13 cellular contexts compared by ENCODE assay signal in the genomic region with DNA sequence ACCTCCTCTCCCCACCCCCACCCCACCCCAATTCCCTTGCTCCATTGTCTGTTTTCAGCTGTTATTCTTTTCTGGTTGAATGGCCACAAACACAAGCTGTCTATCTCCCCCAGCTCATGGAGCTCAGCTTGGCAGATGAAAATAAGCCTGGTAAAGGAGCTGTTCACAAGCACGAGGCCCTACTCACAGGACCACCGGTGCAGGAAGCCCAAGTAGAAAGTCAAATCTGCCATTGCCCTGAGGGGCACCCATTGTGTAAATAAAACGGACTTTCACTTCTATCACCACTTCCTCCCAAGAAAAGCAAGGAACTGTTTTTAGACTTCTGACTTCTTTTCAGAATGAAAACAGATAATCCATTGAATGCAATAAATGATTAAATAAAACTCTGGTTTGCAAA. TPM values are rescaled to one million over a fixed set of nuclear protein-coding genes. Genes with fewer than 3 reads are reported as not detected.
DNase-seq lines count a peak whose midpoint lies in the region; ATAC-seq and TF ChIP-seq lines count a peak whose summit lies in the region.
"Had no signal": no experiment of that assay in that cellular context is flagged by ENCODE, and none has a peak within 500 bp of the region (broad histone marks: within the 10 kb centered on the region; RNA-seq: fewer than 3 reads in every experiment).

No MANE protein-coding gene starts in this region.

- H3K4ac ChIP-seq in trophoblast cell (ENCODE audit: low read depth, low read length), result no peak overlapping the region

- no peaks in the 10 kb centered on the region for H3K9me2 ChIP-seq in SU-DHL-6 (replicated peaks; ENCODE audit: insufficient read depth, low read length)

- no peak overlapping the region for H3K14ac ChIP-seq in trophoblast cell (ENCODE audit: low read length)

- H3K4me2 ChIP-seq in SU-DHL-6 (ENCODE audit: low read depth, low read length, poor library complexity, severe bottlenecking), result peak overlapping the region; percentile 77
- H3K4me2 ChIP-seq in trophoblast cell (ENCODE audit: low read length), result no peak overlapping the region

- peaks cover 3% of the 10 kb centered on the region for H3K79me1 ChIP-seq in trophoblast cell (ENCODE audit: low read length)

- H3K9me3 ChIP-seq in heart right ventricle (peaks cover 0 to 7% (median 0%) of the 10 kb centered on the region in 11 donors), SU-DHL-6 (ENCODE audit: insufficient read depth, low read length) (no peaks in the 10 kb centered on the region), lower lobe of right lung (peaks cover under 1% of the 10 kb centered on the region), trophoblast cell (ENCODE audit: insufficient read depth, low read depth, low read length) (peaks cover 2% of the 10 kb centered on the region)
- H3K9me3 ChIP-seq: pancreas had no signal

- ATAC-seq in heart right ventricle, result no peak
- no peak for ATAC-seq in left cardiac atrium
- no peak for ATAC-seq in lower lobe of right lung
- no peak for ATAC-seq in SK-N-SH treated with all-trans-retinoic acid at 6 μM for 48 hours
- ATAC-seq in GM19467 (IDR thresholded peaks at IDR 0.05; ENCODE audit: unreplicated experiment), result no peak
- ATAC-seq: pancreas had no signal

- H3K4me1 ChIP-seq in heart right ventricle (peaks cover 0 to 60% (median 35%) of the 10 kb centered on the region in 9 donors), lower lobe of right lung (peaks cover 37% of the 10 kb centered on the region), trophoblast cell (ENCODE audit: control insufficient read depth in 1 of 2, insufficient read depth in 2 of 2, low read length in 2 of 2) (peaks cover 4 to 9% of the 10 kb centered on the region in 2 experiments)

- H3K27me3 ChIP-seq in heart right ventricle, result no peaks in the 10 kb centered on the region
- H3K27me3 ChIP-seq in SU-DHL-6 (ENCODE audit: low read length), result no peaks in the 10 kb centered on the region
- H3K27me3 ChIP-seq in lower lobe of right lung (ENCODE audit: low read depth), result no peaks in the 10 kb centered on the region
- peaks cover 2% of the 10 kb centered on the region for H3K27me3 ChIP-seq in trophoblast cell (ENCODE audit: insufficient read depth, low read length)

- H3K18ac ChIP-seq in trophoblast cell (ENCODE audit: low read length), result no peak overlapping the region

- H3F3A ChIP-seq in SU-DHL-6 (ENCODE audit: insufficient read depth), result peaks cover 51% of the 10 kb centered on the region

- no peak overlapping the region for H4K91ac ChIP-seq in trophoblast cell (ENCODE audit: low read depth, low read length)

- peak overlapping the region; percentile 13 to 82 (median 59) for H3K27ac ChIP-seq in heart right ventricle
- H3K27ac ChIP-seq in SU-DHL-6 (ENCODE audit: low read depth, low read length), result peak overlapping the region; percentile 85
- H3K27ac ChIP-seq in lower lobe of right lung, result peak overlapping the region; percentile 20
- no peak overlapping the region for H3K27ac ChIP-seq in trophoblast cell (ENCODE audit: low read depth, low read length)
- H3K27ac ChIP-seq: C4-2B, pancreas had no signal

- H3K36me3 ChIP-seq in heart right ventricle (no peaks in the 10 kb centered on the region), SU-DHL-6 (ENCODE audit: low read length) (peaks cover 31% of the 10 kb centered on the region), lower lobe of right lung (no peaks in the 10 kb centered on the region), trophoblast cell (ENCODE audit: control insufficient read depth in 1 of 2, insufficient read depth in 2 of 2, low read length in 2 of 2) (no peaks in the 10 kb centered on the region)
- H3K36me3 ChIP-seq: pancreas had no signal

- no peak overlapping the region for H2BK120ac ChIP-seq in trophoblast cell (ENCODE audit: insufficient read depth, low read length, poor library complexity)

- no peak overlapping the region for H3K4me3 ChIP-seq in heart right ventricle
- H3K4me3 ChIP-seq in SU-DHL-6 (ENCODE audit: insufficient read depth, low read length, poor library complexity, severe bottlenecking), result peak overlapping the region; percentile 72
- H3K4me3 ChIP-seq in lower lobe of right lung, result no peak overlapping the region
- no peak overlapping the region for H3K4me3 ChIP-seq in trophoblast cell (ENCODE audit: low read depth, low read length)
- H3K4me3 ChIP-seq: pancreas had no signal

- DNase-seq in heart right ventricle, result no peak
- no peak for DNase-seq in left cardiac atrium
- DNase-seq in lower lobe of right lung, result no peak
- no peak for DNase-seq in COLO668 (lab: John Stamatoyannopoulos, UW; ENCODE audit: unreplicated experiment)
- DNase-seq in trophoblast cell, result no peak
- DNase-seq: effector CD8-positive, alpha-beta T cell; NCI-H1092; pancreas; SHP77 had no signal

- no peaks in the 10 kb centered on the region; the same call in 1 of the 2 replicates for H4K20me1 ChIP-seq in SU-DHL-6 (ENCODE audit: low read depth, low read length)

- no peak overlapping the region for H2BK12ac ChIP-seq in trophoblast cell (ENCODE audit: low read length)

- intact Hi-C loops in heart right ventricle (cut with DNase I) (loop anchor here in 1 of 10 donors (5.0 kb wide), 1 partner anchor 51 kb away; no protein-coding TSS in a partner anchor), left cardiac atrium (cut with DNase I) (no loop called here), lower lobe of right lung (cut with DNase I) (no loop called here)

- H3K9ac ChIP-seq in SU-DHL-6 (ENCODE audit: low read length), result peak overlapping the region; percentile 77
- H3K9ac ChIP-seq in trophoblast cell (ENCODE audit: low read length), result no peak overlapping the region

- no peak overlapping the region for H2BK5ac ChIP-seq in trophoblast cell (ENCODE audit: low read depth, low read length, poor library complexity)

- H2AFZ ChIP-seq in SU-DHL-6 (ENCODE audit: low read depth, low read length, severe bottlenecking) (no peak overlapping the region), trophoblast cell (ENCODE audit: insufficient read depth, low read length, poor library complexity) (no peak overlapping the region)

- TF ChIP-seq CTCF in heart right ventricle (IDR thresholded peaks at IDR 0.05) (no peak), SU-DHL-6 (IDR thresholded peaks at IDR 0.05; ENCODE audit: insufficient read depth, low read length, poor library complexity, severe bottlenecking) (no peak), lower lobe of right lung (IDR thresholded peaks at IDR 0.05) (no peak)

- WGBS in heart right ventricle, 2 donors, result 26 to 30% methylated on average over 3 of the region's 3 CpGs
- WGBS in trophoblast cell (ENCODE audit: extremely low coverage, insufficient coverage, insufficient read length), result no CpG with 5 or more reads among the region's 3 CpGs

- no peak overlapping the region for H4K12ac ChIP-seq in trophoblast cell (ENCODE audit: low read depth, low read length)

- no peak overlapping the region for H3K23ac ChIP-seq in trophoblast cell (ENCODE audit: low read length)

- H4K8ac ChIP-seq in trophoblast cell (ENCODE audit: low read depth, low read length), result no peak overlapping the region

- H3K79me2 ChIP-seq in SU-DHL-6 (ENCODE audit: insufficient read depth, low read length) (peaks cover 100% of the 10 kb centered on the region), trophoblast cell (ENCODE audit: control insufficient read depth, insufficient read depth, low read length, poor library complexity) (peaks cover 2% of the 10 kb centered on the region)

- H2AK5ac ChIP-seq in trophoblast cell (ENCODE audit: low read length), result no peak overlapping the region

TF ChIP-seq in SK-N-SH treated with all-trans-retinoic acid at 6 μM for 48 hours, 23 proteins besides CTCF, POLR2A, EP300 and RAD21 (continues in another document):
- TF ChIP-seq ZNF70 (CRISPR knock-in tag; IDR thresholded peaks at IDR 0.05) (no peak), ISL1 (CRISPR knock-in tag; IDR thresholded peaks at IDR 0.05) (no peak), SNAI2 (CRISPR knock-in tag; IDR thresholded peaks at IDR 0.05) (no peak), CSDC2 (CRISPR knock-in tag; IDR thresholded peaks at IDR 0.05) (no peak), BACH2 (CRISPR knock-in tag; IDR thresholded peaks at IDR 0.05; ENCODE audit: borderline replicate concordance) (no peak), ARNTL (CRISPR knock-in tag; IDR thresholded peaks at IDR 0.05; ENCODE audit: borderline replicate concordance, low read depth) (no peak), PPARA (CRISPR knock-in tag; IDR thresholded peaks at IDR 0.05; ENCODE audit: borderline replicate concordance) (no peak), ESRRG (CRISPR knock-in tag; IDR thresholded peaks at IDR 0.05) (no peak), GLIS3 (CRISPR knock-in tag; IDR thresholded peaks at IDR 0.05) (no peak), TSHZ2 (CRISPR knock-in tag; IDR thresholded peaks at IDR 0.05) (no peak), ZNF8 (CRISPR knock-in tag; IDR thresholded peaks at IDR 0.05) (no peak), TOX (CRISPR knock-in tag; IDR thresholded peaks at IDR 0.05; ENCODE audit: borderline replicate concordance) (no peak), RARB (CRISPR knock-in tag; IDR thresholded peaks at IDR 0.05) (no peak)

RNA-seq across cellular contexts. Expression of gene RIPOR2, which starts 27.8 kb away (rescaled TPM):
- total RNA-seq in heart right ventricle (10 to 100 TPM in 1 of 10 donors, 1 to 10 TPM in 9; 2.0 to 14.5 (median 4.6) TPM), left cardiac atrium (1 to 10 TPM; 4.8 to 5.4 TPM), lower lobe of right lung (38.0 TPM)
- polyA plus RNA-seq in heart right ventricle, result 1 to 10 TPM; 1.2 to 1.4 TPM
- polyA plus RNA-seq in trophoblast cell (2013), result 114 and 123 TPM in 2 replicates
